In the genomic region with DNA sequence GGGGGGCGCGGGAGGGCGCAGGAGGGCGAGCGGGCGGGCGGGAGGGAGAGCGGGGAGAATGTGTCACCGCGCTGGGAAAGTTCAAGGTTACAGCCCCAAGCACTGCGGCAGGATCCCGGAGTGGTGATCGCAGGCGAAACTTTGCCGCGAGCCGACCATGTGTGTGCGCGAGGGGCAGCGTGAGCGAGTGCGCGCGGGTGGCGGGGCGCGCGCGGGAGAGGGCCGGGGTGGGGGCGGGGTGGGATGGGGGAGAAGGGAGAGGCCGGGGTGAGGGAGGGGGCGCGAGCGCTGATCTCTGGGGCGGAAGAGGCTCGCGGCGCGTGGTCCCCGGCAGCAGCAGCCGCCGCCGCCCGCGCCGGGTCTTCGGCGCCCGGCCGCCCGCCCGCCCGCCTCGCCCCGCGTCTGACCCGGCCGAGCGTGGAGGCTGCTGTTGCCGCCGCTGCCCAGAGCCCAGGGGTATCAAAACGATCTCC, we compare ENCODE assay signal across 8 cellular contexts. TPM values are rescaled to one million over a fixed set of nuclear protein-coding genes. Genes with fewer than 3 reads are reported as not detected.
DNase-seq lines count a peak whose midpoint lies in the region; ATAC-seq and TF ChIP-seq lines count a peak whose summit lies in the region.

A gene (minus strand): TSS at position 191 of the 473 bp plus-strand sequence. CDS start 630 bp downstream, outside the sequence.

- peaks cover 77% of the 10 kb centered on the region for H3K79me2 ChIP-seq in ACC112 (ENCODE audit: control insufficient read depth, insufficient read depth, low read length, unreplicated experiment)

- TF ChIP-seq EP300 in tibial nerve (IDR thresholded peaks at IDR 0.05): no peak

- ATAC-seq in HG02840 (IDR thresholded peaks at IDR 0.05; ENCODE audit: low FRiP score, unreplicated experiment) (no peak), GM18873 (IDR thresholded peaks at IDR 0.05; ENCODE audit: low FRiP score, unreplicated experiment) (no peak)

- in situ Hi-C loops in SK-MEL-5 (cut with HindIII; ENCODE audit: low pct_unique_long_range_greater_than_20kb, low sequenced_read_pairs): no loop called here

- H3K4me3 ChIP-seq in ACC112 (ENCODE audit: low read depth, low read length) (peak within 1 kb of the TSS; percentile 92), tibial nerve (peak within 1 kb of the TSS; percentile 45 to 96 (median 60))

- H3K9me3 ChIP-seq in tibial nerve: no peaks in the 10 kb centered on the region

- H3K9me3 Mint-ChIP-seq in endothelial cell (ENCODE audit: unreplicated experiment): no peaks in the 10 kb centered on the region

- peak within 1 kb of the TSS; percentile 100 for H3K4me3 Mint-ChIP-seq in endothelial cell (ENCODE audit: unreplicated experiment)

- WGBS in tibial nerve, 2 donors: 1 to 2% methylated on average over 32 to 54 of the region's 63 CpGs

- H3K27me3 ChIP-seq in ACC112 (ENCODE audit: insufficient read depth, low read length) (no peaks in the 10 kb centered on the region), tibial nerve (no peaks in the 10 kb centered on the region)

- peak within 1 kb of the TSS; percentile 97 for H3K27ac Mint-ChIP-seq in endothelial cell (ENCODE audit: unreplicated experiment)

- peaks cover 51% of the 10 kb centered on the region for H3K4me1 Mint-ChIP-seq in endothelial cell (ENCODE audit: unreplicated experiment)

- peaks cover 17% of the 10 kb centered on the region for H3K4me1 ChIP-seq in ACC112 (ENCODE audit: control insufficient read depth, insufficient read depth, low read length, unreplicated experiment)
- peaks cover 0 to 48% (median 11%) of the 10 kb centered on the region in 4 donors for H3K4me1 ChIP-seq in tibial nerve

- peaks cover 39% of the 10 kb centered on the region for H3K27me3 Mint-ChIP-seq in endothelial cell (ENCODE audit: unreplicated experiment)

- H3K27ac ChIP-seq in ACC112 (ENCODE audit: low read depth, low read length): peak within 1 kb of the TSS; percentile 88
- H3K27ac ChIP-seq in tibial nerve: peak within 1 kb of the TSS; percentile 94 to 98 (median 95)

- TF ChIP-seq CTCF in endothelial cell (IDR thresholded peaks at IDR 0.05; ENCODE audit: unreplicated experiment) (no peak), tibial nerve (IDR thresholded peaks at IDR 0.05) (no peak)

- H3K36me3 ChIP-seq in ACC112 (ENCODE audit: insufficient read depth, low read length): no peaks in the 10 kb centered on the region
- H3K36me3 ChIP-seq in tibial nerve: no peaks in the 10 kb centered on the region

- peak within 1 kb of the TSS; percentile 50 for H2AFZ ChIP-seq in ACC112 (ENCODE audit: low read length, unreplicated experiment)

- peak; percentile 2 for TF ChIP-seq POLR2A in GM19193 (IDR thresholded peaks at IDR 0.05; ENCODE audit: extremely low read depth, insufficient read depth, insufficient read length)
- TF ChIP-seq POLR2A in tibial nerve (IDR thresholded peaks at IDR 0.05): no peak

- DNase-seq in SK-MEL-5 (ENCODE audit: low read depth, low spot score) (peak; percentile 73), endothelial cell (ENCODE audit: low spot score) (peak; percentile 66), mesenteric fat pad (ENCODE audit: low spot score) (no peak), tibial nerve (ENCODE audit: low spot score in 2 of 2) (peak in 1 of 2 donors; percentile 15)

- H3K36me3 Mint-ChIP-seq in endothelial cell (ENCODE audit: low read depth, unreplicated experiment): peaks cover 21% of the 10 kb centered on the region

RNA-seq across cellular contexts. Expression of the gene that starts here (rescaled TPM):
- total RNA-seq in SK-MEL-5 (2014; rRNA removed; shearing (Covaris generic)): 11.7 and 15.4 TPM in 2 replicates
- 7.4 and 15.1 TPM in 2 replicates for polyA plus RNA-seq in SK-MEL-5 (2015; cell fraction: cytosol; rRNA removed)
- polyA plus RNA-seq in SK-MEL-5 (2015; cell fraction: nucleus; rRNA removed): 12.2 and 12.3 TPM in 2 replicates
- total RNA-seq in endothelial cell (ENCODE audit: unreplicated experiment): 120 TPM
- 143 TPM for total RNA-seq in mesenteric fat pad
- total RNA-seq in tibial nerve: 100 to 1,000 TPM in 1 of 4 donors, 10 to 100 TPM in 3; 52.1 to 125 (median 78.1) TPM
